In the genomic region with DNA sequence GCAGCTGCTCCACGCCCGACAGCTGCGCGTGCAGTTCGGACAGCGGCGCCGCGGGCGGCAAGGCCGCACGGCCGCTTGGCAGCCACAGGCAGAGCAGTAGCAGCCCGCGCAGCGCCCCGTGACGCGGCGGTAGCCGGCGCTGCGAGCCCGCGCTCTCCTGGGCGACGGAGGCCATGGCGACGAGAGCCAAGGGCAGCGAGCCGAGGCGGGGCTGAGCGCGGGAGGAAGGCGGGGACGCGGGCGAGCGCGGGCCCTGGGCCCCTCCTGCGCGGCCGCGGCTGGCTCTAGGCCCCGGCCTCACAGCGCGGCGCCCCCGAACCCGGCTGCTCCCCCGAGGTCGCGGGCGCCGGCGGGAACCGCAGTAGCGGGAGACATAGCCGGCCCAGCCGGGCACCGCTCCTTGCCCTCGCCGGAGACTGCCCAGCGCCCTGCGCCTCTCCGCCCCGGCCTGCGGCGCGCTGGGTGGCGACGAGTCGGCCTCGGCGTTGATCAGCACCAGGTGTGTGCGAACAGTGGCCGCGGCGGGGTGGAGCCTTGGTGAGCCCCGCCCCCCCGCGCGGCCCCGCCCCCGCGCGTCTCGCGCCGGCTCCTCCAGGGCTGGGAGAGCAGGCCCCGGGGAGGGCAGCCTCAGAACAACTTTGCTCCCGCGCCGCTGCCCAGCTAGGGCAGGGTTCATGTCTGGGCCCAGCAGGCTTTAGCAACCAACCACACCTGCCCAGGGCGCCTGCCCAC, we compare ENCODE assay signal across 1 cellular context.
TF ChIP-seq lines count a peak whose summit lies in the region.

A gene with protein sequence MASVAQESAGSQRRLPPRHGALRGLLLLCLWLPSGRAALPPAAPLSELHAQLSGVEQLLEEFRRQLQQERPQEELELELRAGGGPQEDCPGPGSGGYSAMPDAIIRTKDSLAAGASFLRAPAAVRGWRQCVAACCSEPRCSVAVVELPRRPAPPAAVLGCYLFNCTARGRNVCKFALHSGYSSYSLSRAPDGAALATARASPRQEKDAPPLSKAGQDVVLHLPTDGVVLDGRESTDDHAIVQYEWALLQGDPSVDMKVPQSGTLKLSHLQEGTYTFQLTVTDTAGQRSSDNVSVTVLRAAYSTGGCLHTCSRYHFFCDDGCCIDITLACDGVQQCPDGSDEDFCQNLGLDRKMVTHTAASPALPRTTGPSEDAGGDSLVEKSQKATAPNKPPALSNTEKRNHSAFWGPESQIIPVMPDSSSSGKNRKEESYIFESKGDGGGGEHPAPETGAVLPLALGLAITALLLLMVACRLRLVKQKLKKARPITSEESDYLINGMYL (minus strand): TSS at position 514 of the 732 bp plus-strand sequence. CDS start 339 bp downstream, at position 175.

TF ChIP-seq in HepG2, 621 proteins besides CTCF, POLR2A, EP300 and RAD21 (continued from another document and continues in another):
- TF ChIP-seq, protein P1, sequence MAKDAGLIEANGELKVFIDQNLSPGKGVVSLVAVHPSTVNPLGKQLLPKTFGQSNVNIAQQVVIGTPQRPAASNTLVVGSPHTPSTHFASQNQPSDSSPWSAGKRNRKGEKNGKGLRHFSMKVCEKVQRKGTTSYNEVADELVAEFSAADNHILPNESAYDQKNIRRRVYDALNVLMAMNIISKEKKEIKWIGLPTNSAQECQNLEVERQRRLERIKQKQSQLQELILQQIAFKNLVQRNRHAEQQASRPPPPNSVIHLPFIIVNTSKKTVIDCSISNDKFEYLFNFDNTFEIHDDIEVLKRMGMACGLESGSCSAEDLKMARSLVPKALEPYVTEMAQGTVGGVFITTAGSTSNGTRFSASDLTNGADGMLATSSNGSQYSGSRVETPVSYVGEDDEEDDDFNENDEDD (CRISPR knock-in tag; IDR thresholded peaks at IDR 0.05; ENCODE audit: borderline replicate concordance) = peak; percentile 58; the same call in 1 of the 2 replicates
- TF ChIP-seq KLF6 (CRISPR knock-in tag; IDR thresholded peaks at IDR 0.05) (peak; percentile 86; the same call in 1 of the 2 replicates), TAF1 (CRISPR knock-in tag; IDR thresholded peaks at IDR 0.05) (peak; percentile 76), RAD51 (IDR thresholded peaks at IDR 0.05; ENCODE audit: borderline replicate concordance) (no peak), HNF4A (CRISPR knock-in tag; IDR thresholded peaks at IDR 0.05) (peak; percentile 63; the same call in 1 of the 2 replicates), HOXA3 (CRISPR knock-in tag; IDR thresholded peaks at IDR 0.05) (peak; percentile 77), SALL1 (CRISPR knock-in tag; IDR thresholded peaks at IDR 0.05) (peak; percentile 86), ZNF251 (CRISPR knock-in tag; IDR thresholded peaks at IDR 0.05) (no peak), ZNF432 (CRISPR knock-in tag; IDR thresholded peaks at IDR 0.05; ENCODE audit: borderline replicate concordance) (no peak), MAF1 (CRISPR knock-in tag; IDR thresholded peaks at IDR 0.05; ENCODE audit: borderline replicate concordance) (no peak), ETV6 (CRISPR knock-in tag; conservative IDR thresholded peaks at IDR 0.05) (peak; percentile 38), TBX2 (CRISPR knock-in tag; IDR thresholded peaks at IDR 0.05; ENCODE audit: borderline replicate concordance) (peak; percentile 52), NCOA2 (CRISPR knock-in tag; IDR thresholded peaks at IDR 0.05) (peak; percentile 13; the same call in 1 of the 2 replicates), ZNF3 (CRISPR knock-in tag; IDR thresholded peaks at IDR 0.05) (no peak), CBFB (CRISPR knock-in tag; IDR thresholded peaks at IDR 0.05) (peak; percentile 6; the same call in 1 of the 2 replicates), SRSF9 (IDR thresholded peaks at IDR 0.05; ENCODE audit: borderline replicate concordance, insufficient read depth, low read depth, low read length, poor library complexity, severe bottlenecking) (no peak), ZNF20 (CRISPR knock-in tag; IDR thresholded peaks at IDR 0.05) (no peak), TEAD3 (CRISPR knock-in tag; optimal IDR thresholded peaks at IDR 0.05; ENCODE audit: borderline replicate concordance) (peak; percentile 56), ZNF557 (CRISPR knock-in tag; IDR thresholded peaks at IDR 0.05) (no peak)
- TF ChIP-seq, protein P2, sequence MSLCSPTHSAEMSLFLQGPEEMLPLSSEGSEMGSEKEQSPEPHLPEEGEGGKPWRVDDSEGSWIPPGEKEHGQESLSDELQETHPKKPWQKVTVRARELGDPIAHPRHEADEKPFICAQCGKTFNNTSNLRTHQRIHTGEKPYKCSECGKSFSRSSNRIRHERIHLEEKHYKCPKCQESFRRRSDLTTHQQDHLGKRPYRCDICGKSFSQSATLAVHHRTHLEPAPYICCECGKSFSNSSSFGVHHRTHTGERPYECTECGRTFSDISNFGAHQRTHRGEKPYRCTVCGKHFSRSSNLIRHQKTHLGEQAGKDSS (CRISPR knock-in tag; IDR thresholded peaks at IDR 0.05; ENCODE audit: borderline replicate concordance, low read depth) = no peak
- TF ChIP-seq, protein P3, sequence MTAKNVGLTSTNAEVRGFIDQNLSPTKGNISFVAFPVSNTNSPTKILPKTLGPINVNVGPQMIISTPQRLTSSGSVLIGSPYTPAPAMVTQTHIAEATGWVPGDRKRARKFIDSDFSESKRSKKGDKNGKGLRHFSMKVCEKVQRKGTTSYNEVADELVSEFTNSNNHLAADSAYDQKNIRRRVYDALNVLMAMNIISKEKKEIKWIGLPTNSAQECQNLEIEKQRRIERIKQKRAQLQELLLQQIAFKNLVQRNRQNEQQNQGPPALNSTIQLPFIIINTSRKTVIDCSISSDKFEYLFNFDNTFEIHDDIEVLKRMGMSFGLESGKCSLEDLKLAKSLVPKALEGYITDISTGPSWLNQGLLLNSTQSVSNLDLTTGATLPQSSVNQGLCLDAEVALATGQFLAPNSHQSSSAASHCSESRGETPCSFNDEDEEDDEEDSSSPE (CRISPR knock-in tag; IDR thresholded peaks at IDR 0.05) = no peak; the same call in none of the 2 replicates
- TF ChIP-seq, protein P4, sequence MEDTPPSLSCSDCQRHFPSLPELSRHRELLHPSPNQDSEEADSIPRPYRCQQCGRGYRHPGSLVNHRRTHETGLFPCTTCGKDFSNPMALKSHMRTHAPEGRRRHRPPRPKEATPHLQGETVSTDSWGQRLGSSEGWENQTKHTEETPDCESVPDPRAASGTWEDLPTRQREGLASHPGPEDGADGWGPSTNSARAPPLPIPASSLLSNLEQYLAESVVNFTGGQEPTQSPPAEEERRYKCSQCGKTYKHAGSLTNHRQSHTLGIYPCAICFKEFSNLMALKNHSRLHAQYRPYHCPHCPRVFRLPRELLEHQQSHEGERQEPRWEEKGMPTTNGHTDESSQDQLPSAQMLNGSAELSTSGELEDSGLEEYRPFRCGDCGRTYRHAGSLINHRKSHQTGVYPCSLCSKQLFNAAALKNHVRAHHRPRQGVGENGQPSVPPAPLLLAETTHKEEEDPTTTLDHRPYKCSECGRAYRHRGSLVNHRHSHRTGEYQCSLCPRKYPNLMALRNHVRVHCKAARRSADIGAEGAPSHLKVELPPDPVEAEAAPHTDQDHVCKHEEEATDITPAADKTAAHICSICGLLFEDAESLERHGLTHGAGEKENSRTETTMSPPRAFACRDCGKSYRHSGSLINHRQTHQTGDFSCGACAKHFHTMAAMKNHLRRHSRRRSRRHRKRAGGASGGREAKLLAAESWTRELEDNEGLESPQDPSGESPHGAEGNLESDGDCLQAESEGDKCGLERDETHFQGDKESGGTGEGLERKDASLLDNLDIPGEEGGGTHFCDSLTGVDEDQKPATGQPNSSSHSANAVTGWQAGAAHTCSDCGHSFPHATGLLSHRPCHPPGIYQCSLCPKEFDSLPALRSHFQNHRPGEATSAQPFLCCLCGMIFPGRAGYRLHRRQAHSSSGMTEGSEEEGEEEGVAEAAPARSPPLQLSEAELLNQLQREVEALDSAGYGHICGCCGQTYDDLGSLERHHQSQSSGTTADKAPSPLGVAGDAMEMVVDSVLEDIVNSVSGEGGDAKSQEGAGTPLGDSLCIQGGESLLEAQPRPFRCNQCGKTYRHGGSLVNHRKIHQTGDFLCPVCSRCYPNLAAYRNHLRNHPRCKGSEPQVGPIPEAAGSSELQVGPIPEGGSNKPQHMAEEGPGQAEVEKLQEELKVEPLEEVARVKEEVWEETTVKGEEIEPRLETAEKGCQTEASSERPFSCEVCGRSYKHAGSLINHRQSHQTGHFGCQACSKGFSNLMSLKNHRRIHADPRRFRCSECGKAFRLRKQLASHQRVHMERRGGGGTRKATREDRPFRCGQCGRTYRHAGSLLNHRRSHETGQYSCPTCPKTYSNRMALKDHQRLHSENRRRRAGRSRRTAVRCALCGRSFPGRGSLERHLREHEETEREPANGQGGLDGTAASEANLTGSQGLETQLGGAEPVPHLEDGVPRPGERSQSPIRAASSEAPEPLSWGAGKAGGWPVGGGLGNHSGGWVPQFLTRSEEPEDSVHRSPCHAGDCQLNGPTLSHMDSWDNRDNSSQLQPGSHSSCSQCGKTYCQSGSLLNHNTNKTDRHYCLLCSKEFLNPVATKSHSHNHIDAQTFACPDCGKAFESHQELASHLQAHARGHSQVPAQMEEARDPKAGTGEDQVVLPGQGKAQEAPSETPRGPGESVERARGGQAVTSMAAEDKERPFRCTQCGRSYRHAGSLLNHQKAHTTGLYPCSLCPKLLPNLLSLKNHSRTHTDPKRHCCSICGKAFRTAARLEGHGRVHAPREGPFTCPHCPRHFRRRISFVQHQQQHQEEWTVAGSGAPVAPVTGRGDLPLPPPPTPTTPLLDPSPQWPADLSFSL (CRISPR knock-in tag; IDR thresholded peaks at IDR 0.05) = no peak
- TF ChIP-seq, protein P5, sequence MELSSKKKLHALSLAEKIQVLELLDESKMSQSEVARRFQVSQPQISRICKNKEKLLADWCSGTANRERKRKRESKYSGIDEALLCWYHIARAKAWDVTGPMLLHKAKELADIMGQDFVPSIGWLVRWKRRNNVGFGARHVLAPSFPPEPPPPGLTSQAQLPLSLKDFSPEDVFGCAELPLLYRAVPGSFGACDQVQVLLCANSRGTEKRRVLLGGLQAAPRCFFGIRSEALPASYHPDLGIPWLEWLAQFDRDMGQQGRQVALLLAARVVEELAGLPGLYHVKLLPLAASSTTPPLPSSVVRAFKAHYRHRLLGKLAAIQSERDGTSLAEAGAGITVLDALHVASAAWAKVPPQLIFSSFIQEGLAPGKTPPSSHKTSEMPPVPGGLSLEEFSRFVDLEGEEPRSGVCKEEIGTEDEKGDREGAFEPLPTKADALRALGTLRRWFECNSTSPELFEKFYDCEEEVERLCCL (CRISPR knock-in tag; IDR thresholded peaks at IDR 0.05; ENCODE audit: borderline replicate concordance) = no peak
- TF ChIP-seq, protein P6, sequence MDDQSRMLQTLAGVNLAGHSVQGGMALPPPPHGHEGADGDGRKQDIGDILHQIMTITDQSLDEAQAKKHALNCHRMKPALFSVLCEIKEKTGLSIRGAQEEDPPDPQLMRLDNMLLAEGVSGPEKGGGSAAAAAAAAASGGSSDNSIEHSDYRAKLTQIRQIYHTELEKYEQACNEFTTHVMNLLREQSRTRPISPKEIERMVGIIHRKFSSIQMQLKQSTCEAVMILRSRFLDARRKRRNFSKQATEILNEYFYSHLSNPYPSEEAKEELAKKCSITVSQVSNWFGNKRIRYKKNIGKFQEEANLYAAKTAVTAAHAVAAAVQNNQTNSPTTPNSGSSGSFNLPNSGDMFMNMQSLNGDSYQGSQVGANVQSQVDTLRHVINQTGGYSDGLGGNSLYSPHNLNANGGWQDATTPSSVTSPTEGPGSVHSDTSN (CRISPR knock-in tag; IDR thresholded peaks at IDR 0.05; ENCODE audit: borderline replicate concordance) = no peak; the same call in 1 of the 2 replicates
- TF ChIP-seq, protein P7, sequence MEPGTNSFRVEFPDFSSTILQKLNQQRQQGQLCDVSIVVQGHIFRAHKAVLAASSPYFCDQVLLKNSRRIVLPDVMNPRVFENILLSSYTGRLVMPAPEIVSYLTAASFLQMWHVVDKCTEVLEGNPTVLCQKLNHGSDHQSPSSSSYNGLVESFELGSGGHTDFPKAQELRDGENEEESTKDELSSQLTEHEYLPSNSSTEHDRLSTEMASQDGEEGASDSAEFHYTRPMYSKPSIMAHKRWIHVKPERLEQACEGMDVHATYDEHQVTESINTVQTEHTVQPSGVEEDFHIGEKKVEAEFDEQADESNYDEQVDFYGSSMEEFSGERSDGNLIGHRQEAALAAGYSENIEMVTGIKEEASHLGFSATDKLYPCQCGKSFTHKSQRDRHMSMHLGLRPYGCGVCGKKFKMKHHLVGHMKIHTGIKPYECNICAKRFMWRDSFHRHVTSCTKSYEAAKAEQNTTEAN (CRISPR knock-in tag; conservative IDR thresholded peaks at IDR 0.05) = peak; percentile 84
- TF ChIP-seq, protein P8, sequence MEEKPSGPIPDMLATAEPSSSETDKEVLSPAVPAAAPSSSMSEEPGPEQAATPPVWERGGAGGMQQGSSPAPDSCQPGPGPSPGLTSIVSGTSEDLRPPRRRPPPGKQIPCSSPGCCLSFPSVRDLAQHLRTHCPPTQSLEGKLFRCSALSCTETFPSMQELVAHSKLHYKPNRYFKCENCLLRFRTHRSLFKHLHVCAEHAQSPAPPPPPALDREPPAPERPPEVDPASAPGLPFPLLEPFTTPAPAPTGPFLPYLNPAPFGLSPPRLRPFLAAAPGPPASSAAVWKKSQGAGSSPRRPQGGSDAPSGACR (CRISPR knock-in tag; IDR thresholded peaks at IDR 0.05) = no peak
- TF ChIP-seq, protein P9, sequence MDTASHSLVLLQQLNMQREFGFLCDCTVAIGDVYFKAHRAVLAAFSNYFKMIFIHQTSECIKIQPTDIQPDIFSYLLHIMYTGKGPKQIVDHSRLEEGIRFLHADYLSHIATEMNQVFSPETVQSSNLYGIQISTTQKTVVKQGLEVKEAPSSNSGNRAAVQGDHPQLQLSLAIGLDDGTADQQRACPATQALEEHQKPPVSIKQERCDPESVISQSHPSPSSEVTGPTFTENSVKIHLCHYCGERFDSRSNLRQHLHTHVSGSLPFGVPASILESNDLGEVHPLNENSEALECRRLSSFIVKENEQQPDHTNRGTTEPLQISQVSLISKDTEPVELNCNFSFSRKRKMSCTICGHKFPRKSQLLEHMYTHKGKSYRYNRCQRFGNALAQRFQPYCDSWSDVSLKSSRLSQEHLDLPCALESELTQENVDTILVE (CRISPR knock-in tag; IDR thresholded peaks at IDR 0.05) = peak; percentile 63; the same call in 1 of the 2 replicates
- TF ChIP-seq, protein P10, sequence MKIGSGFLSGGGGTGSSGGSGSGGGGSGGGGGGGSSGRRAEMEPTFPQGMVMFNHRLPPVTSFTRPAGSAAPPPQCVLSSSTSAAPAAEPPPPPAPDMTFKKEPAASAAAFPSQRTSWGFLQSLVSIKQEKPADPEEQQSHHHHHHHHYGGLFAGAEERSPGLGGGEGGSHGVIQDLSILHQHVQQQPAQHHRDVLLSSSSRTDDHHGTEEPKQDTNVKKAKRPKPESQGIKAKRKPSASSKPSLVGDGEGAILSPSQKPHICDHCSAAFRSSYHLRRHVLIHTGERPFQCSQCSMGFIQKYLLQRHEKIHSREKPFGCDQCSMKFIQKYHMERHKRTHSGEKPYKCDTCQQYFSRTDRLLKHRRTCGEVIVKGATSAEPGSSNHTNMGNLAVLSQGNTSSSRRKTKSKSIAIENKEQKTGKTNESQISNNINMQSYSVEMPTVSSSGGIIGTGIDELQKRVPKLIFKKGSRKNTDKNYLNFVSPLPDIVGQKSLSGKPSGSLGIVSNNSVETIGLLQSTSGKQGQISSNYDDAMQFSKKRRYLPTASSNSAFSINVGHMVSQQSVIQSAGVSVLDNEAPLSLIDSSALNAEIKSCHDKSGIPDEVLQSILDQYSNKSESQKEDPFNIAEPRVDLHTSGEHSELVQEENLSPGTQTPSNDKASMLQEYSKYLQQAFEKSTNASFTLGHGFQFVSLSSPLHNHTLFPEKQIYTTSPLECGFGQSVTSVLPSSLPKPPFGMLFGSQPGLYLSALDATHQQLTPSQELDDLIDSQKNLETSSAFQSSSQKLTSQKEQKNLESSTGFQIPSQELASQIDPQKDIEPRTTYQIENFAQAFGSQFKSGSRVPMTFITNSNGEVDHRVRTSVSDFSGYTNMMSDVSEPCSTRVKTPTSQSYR (CRISPR knock-in tag; IDR thresholded peaks at IDR 0.05; ENCODE audit: borderline replicate concordance) = no peak
